Comparison of ENCODE assay signal across 8 cellular contexts in the genomic region with DNA sequence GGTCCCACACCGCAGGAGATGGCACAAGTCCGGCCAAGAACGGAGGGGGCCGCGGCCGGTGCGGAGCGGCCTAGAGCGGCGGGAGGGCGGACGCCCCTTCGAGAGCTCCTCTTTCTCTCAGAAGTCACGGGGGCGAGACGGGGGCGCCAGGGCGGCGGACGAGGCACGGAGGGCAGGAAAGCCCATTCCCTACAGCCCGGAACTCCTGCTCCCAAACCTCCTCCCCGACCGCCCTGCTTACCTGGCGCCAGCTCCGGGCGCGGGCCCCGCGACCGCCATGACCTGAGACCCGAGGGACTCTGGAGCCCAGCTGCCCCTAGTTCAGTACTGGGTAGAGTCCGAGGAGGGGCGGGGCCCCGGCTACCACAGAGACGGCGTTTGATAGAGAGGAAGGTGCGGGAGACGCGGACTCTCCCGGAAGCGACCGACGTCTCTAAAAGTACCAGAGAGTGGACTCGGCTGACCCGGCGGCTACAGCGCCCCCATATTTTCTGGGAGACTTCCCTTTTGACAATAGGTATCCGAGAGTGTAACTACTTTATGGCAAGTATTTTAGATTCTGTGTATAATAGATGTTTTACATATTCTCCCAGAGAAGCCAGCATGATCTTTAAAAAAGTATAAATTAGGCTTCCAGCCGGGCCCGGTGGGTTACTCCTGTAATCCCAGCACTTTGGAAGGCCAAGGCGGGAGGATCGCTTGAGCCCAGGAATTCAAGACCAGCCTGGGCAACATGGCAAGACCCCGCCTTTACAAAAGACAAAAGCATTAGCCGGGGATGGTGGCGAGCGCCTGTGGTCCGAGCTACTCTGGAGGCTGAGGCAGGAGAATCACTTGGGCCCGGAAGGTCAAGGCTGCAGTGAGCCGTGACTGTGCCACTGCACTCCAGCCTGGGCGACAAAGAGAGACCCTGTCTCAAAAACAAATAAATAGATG. TPM values are rescaled to one million over a fixed set of nuclear protein-coding genes. Genes with fewer than 3 reads are reported as not detected.
A peak's percentile ranks its signal among the peaks of the same experiment; 100 is the strongest.
DNase-seq lines count a peak whose midpoint lies in the region; ATAC-seq, FAIRE-seq and TF ChIP-seq lines count a peak whose summit lies in the region.

A gene (minus strand): TSS at position 301 of the 936 bp plus-strand sequence. CDS start 22 bp downstream, at position 279.

- H3K27me3 ChIP-seq in HUES64 (ENCODE audit: insufficient read depth, low read length) (no peaks in the 10 kb centered on the region), OCI-LY3 (ENCODE audit: low read depth, low read length) (no peaks in the 10 kb centered on the region), endothelial cell of umbilical vein (ENCODE audit: control insufficient read depth in 2 of 2, insufficient read depth in 2 of 2, low read length in 2 of 2) (no peaks in the 10 kb centered on the region), mononuclear cell (ENCODE audit: insufficient read depth, low read length) (no peaks in the 10 kb centered on the region)

- no peaks in the 10 kb centered on the region for H3K9me1 ChIP-seq in endothelial cell of umbilical vein (replicated peaks; ENCODE audit: control insufficient read depth, extremely low read depth, insufficient read depth, low read length)

- H3K27ac ChIP-seq in HUES64 (ENCODE audit: low read depth, low read length) (peak within 1 kb of the TSS; percentile 84), OCI-LY3 (ENCODE audit: low read length) (peak within 1 kb of the TSS; percentile 61), endothelial cell of umbilical vein (ENCODE audit: insufficient read depth, low read depth, low read length) (peak within 1 kb of the TSS; percentile 44)

- dilution Hi-C loops in endothelial cell of umbilical vein (cut with MboI; ENCODE audit: extremely low pct_ligation_motif_present, low sequenced_read_pairs): no loop called here

- H4K20me1 ChIP-seq in OCI-LY3 (ENCODE audit: insufficient read depth, low read length) (no peaks in the 10 kb centered on the region; the same call in 1 of the 2 replicates), endothelial cell of umbilical vein (replicated peaks; ENCODE audit: control insufficient read depth, extremely low read depth, insufficient read depth, low read length) (no peaks in the 10 kb centered on the region)

- H3K4me3 ChIP-seq in HUES64 (ENCODE audit: low read length): peak within 1 kb of the TSS; percentile 95
- peak within 1 kb of the TSS; percentile 90 for H3K4me3 ChIP-seq in OCI-LY3 (ENCODE audit: low read length)
- H3K4me3 ChIP-seq in endothelial cell of umbilical vein (replicated peaks in 1 of 3; ENCODE audit: insufficient read depth in 1 of 3, low read depth in 1 of 3, low read length in 3 of 3): peak within 1 kb of the TSS; percentile 77 to 98 (median 83)
- peak within 1 kb of the TSS; percentile 92 for H3K4me3 ChIP-seq in mononuclear cell (ENCODE audit: low read length)

- peak; percentile 96 for FAIRE-seq in endothelial cell of umbilical vein (lab: Jason Lieb, UNC)

- POLR2A ChIA-PET in endothelial cell of umbilical vein (lab: Charles Lee): no interaction called here

- H3K79me2 ChIP-seq in OCI-LY3 (ENCODE audit: low read length) (peaks cover 28% of the 10 kb centered on the region), endothelial cell of umbilical vein (ENCODE audit: control insufficient read depth, insufficient read depth, low read length) (peaks cover 32% of the 10 kb centered on the region)

- TF ChIP-seq CTCF in OCI-LY3 (IDR thresholded peaks at IDR 0.05; ENCODE audit: low read depth, low read length): peak; percentile 75
- TF ChIP-seq CTCF in endothelial cell of umbilical vein (IDR thresholded peaks at IDR 0.05; ENCODE audit: extremely low read depth in 1 of 2, insufficient read depth in 1 of 2, low read depth in 1 of 2, low read length in 2 of 2): peak; percentile 3 to 42

- ATAC-seq in GM21447 (IDR thresholded peaks at IDR 0.05; ENCODE audit: unreplicated experiment): peak; percentile 95

- CTCF ChIA-PET in endothelial cell of umbilical vein (lab: Charles Lee): interaction anchor here (0.6 to 1.3 kb wide), 7 partner anchors 8 to 175 kb away, joined by 3 to 4 read pairs (median 4); no protein-coding TSS in a partner anchor

- H3K36me3 ChIP-seq in HUES64 (ENCODE audit: insufficient read depth, low read length) (peaks cover 20% of the 10 kb centered on the region), OCI-LY3 (replicated peaks; ENCODE audit: low read depth, low read length) (peaks cover 7% of the 10 kb centered on the region), endothelial cell of umbilical vein (ENCODE audit: control insufficient read depth in 2 of 2, extremely low read depth in 1 of 2, insufficient read depth in 2 of 2, low read length in 2 of 2) (peaks cover 0 to 4% of the 10 kb centered on the region in 2 experiments)

- WGBS in HUES64: 16% methylated on average over 60 of the region's 61 CpGs

- H3K9ac ChIP-seq in HUES64 (ENCODE audit: low read depth, low read length): peak within 1 kb of the TSS; percentile 91
- peak within 1 kb of the TSS; percentile 77 for H3K9ac ChIP-seq in OCI-LY3 (ENCODE audit: low read length)
- peak within 1 kb of the TSS; percentile 59 for H3K9ac ChIP-seq in endothelial cell of umbilical vein (replicated peaks; ENCODE audit: extremely low read depth, insufficient read depth, low read length)

- H3K4me2 ChIP-seq in OCI-LY3 (ENCODE audit: low read length): peak within 1 kb of the TSS; percentile 71
- H3K4me2 ChIP-seq in endothelial cell of umbilical vein (ENCODE audit: insufficient read depth, low read length): peak within 1 kb of the TSS; percentile 96

- H3K9me3 ChIP-seq in HUES64 (ENCODE audit: insufficient read depth, low read depth, low read length): no peaks in the 10 kb centered on the region
- no peaks in the 10 kb centered on the region for H3K9me3 ChIP-seq in OCI-LY3 (ENCODE audit: insufficient read depth, low read length)
- no peaks in the 10 kb centered on the region for H3K9me3 ChIP-seq in endothelial cell of umbilical vein (replicated peaks; ENCODE audit: control insufficient read depth, insufficient read depth, low read length)
- no peaks in the 10 kb centered on the region for H3K9me3 ChIP-seq in mononuclear cell (ENCODE audit: low read depth, low read length)

- H3K4me1 ChIP-seq in HUES64 (ENCODE audit: insufficient read depth, low read length) (0 out of 2 replicates have a peak, but pooled peaks cover 9% of the 10 kb centered on the region), OCI-LY3 (ENCODE audit: low read length) (peaks cover 10% of the 10 kb centered on the region), endothelial cell of umbilical vein (ENCODE audit: control insufficient read depth, extremely low read depth, insufficient read depth, low read length) (peaks cover 28% of the 10 kb centered on the region), mononuclear cell (ENCODE audit: insufficient read depth, low read length) (peaks cover 19% of the 10 kb centered on the region)

- TF ChIP-seq POLR2A in endothelial cell of umbilical vein (IDR thresholded peaks at IDR 0.05; ENCODE audit: low read depth, low read length): peak; percentile 91

- DNase-seq in DMS 273 treated with DMSO at 0.1 percent for 48 hours (lab: John Stamatoyannopoulos, UW) (peak; percentile 94), endothelial cell of umbilical vein (ENCODE audit: low read depth, low spot score) (peak; percentile 92)
- DNase-seq in activated CD8-positive, alpha-beta memory T cell treated with anti-CD3 and anti-CD28 coated beads, Interleukin-2, amount 50 U/mL, for 48 hours: peak; percentile 93
- peak; percentile 59 to 69 for DNase-seq in stimulated activated CD8-positive, alpha-beta memory T cell treated with anti-CD3 and anti-CD28 coated beads, Interleukin-4, amount 100 ng/mL, for 1 hour (ENCODE audit: low read depth in 2 of 2, low spot score in 1 of 2)

- TSS peak; percentile 76 for BruUV-seq in endothelial cell of umbilical vein (replicated peaks; lab: Mats Ljungman, UMichigan)

- intact Hi-C loops in endothelial cell of umbilical vein (cut with micrococcal nuclease): no loop called here

- peak within 1 kb of the TSS; percentile 94 for H2AFZ ChIP-seq in OCI-LY3 (ENCODE audit: low read depth, low read length)
- H2AFZ ChIP-seq in endothelial cell of umbilical vein (ENCODE audit: low read depth, low read length): peak within 1 kb of the TSS; percentile 87

TF ChIP-seq in endothelial cell of umbilical vein, 7 proteins besides CTCF, POLR2A, EP300 and RAD21:
- no peak for TF ChIP-seq JUN (IDR thresholded peaks at IDR 0.05; ENCODE audit: borderline replicate concordance, insufficient read depth, insufficient read length, low read depth)
- TF ChIP-seq EZH2 (IDR thresholded peaks at IDR 0.05; ENCODE audit: borderline replicate concordance, low read depth, low read length, severe bottlenecking): no peak
- TF ChIP-seq, protein P1, sequence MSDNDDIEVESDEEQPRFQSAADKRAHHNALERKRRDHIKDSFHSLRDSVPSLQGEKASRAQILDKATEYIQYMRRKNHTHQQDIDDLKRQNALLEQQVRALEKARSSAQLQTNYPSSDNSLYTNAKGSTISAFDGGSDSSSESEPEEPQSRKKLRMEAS (IDR thresholded peaks at IDR 0.05; ENCODE audit: insufficient read depth, insufficient read length): no peak
- TF ChIP-seq POLR2AphosphoS5 (IDR thresholded peaks at IDR 0.05; ENCODE audit: insufficient read depth, low read depth, low read length): peak; percentile 92
- TF ChIP-seq GATA2 (IDR thresholded peaks at IDR 0.05; ENCODE audit: insufficient read depth, insufficient read length, low read depth, low read length): no peak
- TF ChIP-seq MYC (IDR thresholded peaks at IDR 0.05; ENCODE audit: low read depth, low read length): no peak

RNA-seq across cellular contexts. Expression of the gene that starts here (rescaled TPM):
- 47.6 TPM for polyA plus RNA-seq in HUES64 (2013, experiment 1 of 2)
- 46.7 TPM for polyA plus RNA-seq in HUES64 (2013, experiment 2 of 2)
- total RNA-seq in endothelial cell of umbilical vein: 81.6 and 84.2 TPM in 2 replicates
- 50.6 and 58.2 TPM in 2 replicates for polyA plus RNA-seq in endothelial cell of umbilical vein
- 23.9 and 30.7 TPM in 2 replicates for polyA plus RNA-seq in endothelial cell of umbilical vein (2011; cell fraction: cytosol; rRNA removed)
- 269 and 325 TPM in 2 replicates for polyA plus RNA-seq in endothelial cell of umbilical vein (2011; cell fraction: nucleus; rRNA removed)
- polyA plus RNA-seq in endothelial cell of umbilical vein (2012): 34.1 and 38.5 TPM in 2 replicates
- polyA minus RNA-seq in endothelial cell of umbilical vein: 64.0 and 70.6 TPM in 2 replicates
- 9.8 TPM for polyA minus RNA-seq in endothelial cell of umbilical vein (2011; cell fraction: cytosol; rRNA and poly(A)+ RNA removed)
- 88.4 and 109 TPM in 2 replicates for polyA minus RNA-seq in endothelial cell of umbilical vein (2011; cell fraction: nucleus; rRNA and poly(A)+ RNA removed)
- total RNA-seq in mononuclear cell: 32.6 TPM

Comparison
In these comparisons a context has a peak if more than half of its experiments do, and no peak if none do; other contexts are left out.
1. Peak in every context shown above with its lines: DNase-seq, ATAC-seq, H3K4me3 ChIP-seq and H3K27ac ChIP-seq.